In genomic region chr7:117665393-117665792, GRCh38 we compare ENCODE assay signal across 18 cellular contexts.
DNase-seq lines count a peak whose midpoint lies in the region; FAIRE-seq and TF ChIP-seq lines count a peak whose summit lies in the region.
"Had no signal": no experiment of that assay in that cellular context is flagged by ENCODE, and none has a peak within 500 bp of the region (broad histone marks: within the 10 kb centered on the region; RNA-seq: fewer than 3 reads in every experiment).

No MANE protein-coding gene starts in this region.

- FAIRE-seq in GM19239 (lab: Jason Lieb, UNC) = no peak
- FAIRE-seq: D721Med, HTR-8/SVneo had no signal

- intact Hi-C loops in posterior vena cava (cut with DNase I) = no loop called here

- H3K27ac ChIP-seq in VCaP (peak overlapping the region; percentile 77), epithelial cell of prostate (peak overlapping the region; percentile 28)

- POLR2A ChIA-PET in AG04449 (lab: Yijun Ruan, JAX) = no interaction called here

- TF ChIP-seq CTCF in AG04449 (IDR thresholded peaks at IDR 0.05; ENCODE audit: insufficient read depth, low read length, missing control alignments) (no peak), VCaP (conservative IDR thresholded peaks at IDR 0.05) (no peak)

- no peak overlapping the region for H3K4me3 ChIP-seq in AG04449 (ENCODE audit: low read depth, low read length)

- CTCF ChIA-PET in AG04449 (lab: Yijun Ruan, JAX) = no interaction called here

- DNase-seq in AG04449 (ENCODE audit: low read depth, low spot score) (peak; percentile 9), epithelial cell of prostate (ENCODE audit: low read depth, low spot score) (no peak), renal cortical epithelial cell (ENCODE audit: low read depth) (peak; percentile 35), posterior vena cava (ENCODE audit: low spot score) (no peak), DMS53 (lab: John Stamatoyannopoulos, UW) (no peak), GM19239 (ENCODE audit: insufficient read length, low spot score) (no peak)
- DNase-seq in central memory CD4-positive, alpha-beta T cell = no peak
- DNase-seq: CD4-positive, alpha-beta T cell; DND-41; GOT3; NCI-H1048; NCI-H1694; NCI-H2107; NCI-H345; Right ventricle myocardium superior had no signal

Comparison
In these comparisons a context has a peak if more than half of its experiments do, and no peak if none do; other contexts are left out.
1. DNase-seq: peak in AG04449 (single experiment) and renal cortical epithelial cell (single experiment); none in epithelial cell of prostate (single experiment), posterior vena cava (single experiment), DMS53 (single experiment), central memory CD4-positive, alpha-beta T cell (single experiment) and GM19239 (single experiment).